9 cellular contexts compared by ENCODE assay signal in the genomic region with DNA sequence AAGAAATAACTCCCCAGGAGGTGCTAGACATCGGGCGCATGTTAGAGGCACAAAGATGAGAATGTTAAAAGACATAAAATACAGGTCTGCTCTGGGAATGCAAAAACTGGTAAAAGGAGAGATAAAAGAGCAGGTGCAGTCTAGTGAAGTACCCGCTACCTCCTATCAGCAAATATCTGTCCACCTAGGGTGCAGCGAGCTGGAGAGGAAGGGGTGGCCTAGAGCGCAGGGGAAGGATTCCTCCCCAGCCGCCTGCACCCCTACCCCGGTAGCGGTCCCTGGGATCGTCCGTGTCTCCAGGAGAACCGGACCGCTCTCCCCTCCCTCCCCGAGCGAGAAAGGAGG. TPM values are rescaled to one million over a fixed set of nuclear protein-coding genes. Genes with fewer than 3 reads are reported as not detected.
DNase-seq lines count a peak whose midpoint lies in the region; ATAC-seq and TF ChIP-seq lines count a peak whose summit lies in the region.
"Had no signal": no experiment of that assay in that cellular context is flagged by ENCODE, and none has a peak within 500 bp of the region (broad histone marks: within the 10 kb centered on the region; RNA-seq: fewer than 3 reads in every experiment).

No MANE protein-coding gene starts in this region.

- no peak for ATAC-seq in GM23338
- ATAC-seq in natural killer cell treated with Interleukin-12 subunit alpha and Interleukin-12 subunit beta and Interleukin-15 and Interleukin-18, amount 100 ng/mL, for 72 hours = no peak
- ATAC-seq in GM21717 (IDR thresholded peaks at IDR 0.05; ENCODE audit: unreplicated experiment) = no peak

- H3K4me2 ChIP-seq in GM23338 = no peak overlapping the region

- H3K79me2 ChIP-seq in ACC112 (ENCODE audit: control insufficient read depth, insufficient read depth, low read length, unreplicated experiment) (no peaks in the 10 kb centered on the region), GM23338 (replicated peaks; ENCODE audit: insufficient read depth) (no peaks in the 10 kb centered on the region)

- no peak overlapping the region for H3K4me3 Mint-ChIP-seq in GM23338
- peak overlapping the region; percentile 60 for H3K4me3 Mint-ChIP-seq in natural killer cell treated with Interleukin-12 subunit alpha and Interleukin-12 subunit beta and Interleukin-15 and Interleukin-18, amount 100 ng/mL, for 72 hours

- peaks cover 30% of the 10 kb centered on the region for H3K36me3 Mint-ChIP-seq in GM23338 (ENCODE audit: low read depth)
- H3K36me3 Mint-ChIP-seq in natural killer cell treated with Interleukin-12 subunit alpha and Interleukin-12 subunit beta and Interleukin-15 and Interleukin-18, amount 100 ng/mL, for 72 hours = peaks cover 21% of the 10 kb centered on the region

- 0 out of 2 replicates have a peak, but pooled peaks cover 4% of the 10 kb centered on the region for H3K9me2 ChIP-seq in GM23338 (ENCODE audit: insufficient read depth)

- peaks cover 15% of the 10 kb centered on the region for H3K36me3 ChIP-seq in ACC112 (ENCODE audit: insufficient read depth, low read length)
- no peaks in the 10 kb centered on the region; the same call in 1 of the 2 replicates for H3K36me3 ChIP-seq in GM23338 (ENCODE audit: insufficient read depth)

- peaks cover 12% of the 10 kb centered on the region for H3K27me3 Mint-ChIP-seq in GM23338 (ENCODE audit: insufficient read depth, low read depth, poor library complexity)
- H3K27me3 Mint-ChIP-seq in natural killer cell treated with Interleukin-12 subunit alpha and Interleukin-12 subunit beta and Interleukin-15 and Interleukin-18, amount 100 ng/mL, for 72 hours = peaks cover 37 to 41% of the 10 kb centered on the region in 2 donors

- no peak overlapping the region for H3K27ac Mint-ChIP-seq in GM23338
- peak overlapping the region in 1 of 2 donors; percentile 31 for H3K27ac Mint-ChIP-seq in natural killer cell treated with Interleukin-12 subunit alpha and Interleukin-12 subunit beta and Interleukin-15 and Interleukin-18, amount 100 ng/mL, for 72 hours

- no peak for TF ChIP-seq CTCF in GM23338 (conservative IDR thresholded peaks at IDR 0.05; ENCODE audit: low read depth in 2 of 2)
- TF ChIP-seq CTCF in coronary artery (IDR thresholded peaks at IDR 0.05) = no peak

- no peak for DNase-seq in GM23338 (ENCODE audit: low spot score)
- DNase-seq in coronary artery (ENCODE audit: low spot score) = no peak
- DNase-seq in natural killer cell treated with Interleukin-12 subunit alpha and Interleukin-12 subunit beta and Interleukin-15 and Interleukin-18, amount 100 ng/mL, for 72 hours (ENCODE audit: low spot score) = no peak
- no peak for DNase-seq in T1000 (lab: John Stamatoyannopoulos, UW)
- no peak for DNase-seq in HK-2 (ENCODE audit: unreplicated experiment)
- no peak for DNase-seq in OCI-M1 (lab: John Stamatoyannopoulos, UW)

- H3K9me3 Mint-ChIP-seq in GM23338 = peaks cover 29% of the 10 kb centered on the region
- peaks cover 7% of the 10 kb centered on the region for H3K9me3 Mint-ChIP-seq in natural killer cell treated with Interleukin-12 subunit alpha and Interleukin-12 subunit beta and Interleukin-15 and Interleukin-18, amount 100 ng/mL, for 72 hours

- H4K20me1 ChIP-seq in GM23338 (replicated peaks; ENCODE audit: insufficient read depth) = no peaks in the 10 kb centered on the region

- H3K27ac ChIP-seq in ACC112 (ENCODE audit: low read depth, low read length) (no peak overlapping the region), GM23338 (ENCODE audit: low read depth) (no peak overlapping the region), coronary artery (peak overlapping the region; percentile 46 to 77)

- H3F3A ChIP-seq in GM23338 (replicated peaks; ENCODE audit: low read depth) = no peaks in the 10 kb centered on the region

- H3K4me1 ChIP-seq in ACC112 (ENCODE audit: control insufficient read depth, insufficient read depth, low read length, unreplicated experiment) = no peaks in the 10 kb centered on the region
- H3K4me1 ChIP-seq in GM23338 (ENCODE audit: insufficient read depth) = no peaks in the 10 kb centered on the region; the same call in 1 of the 2 replicates

- H3K4me3 ChIP-seq in ACC112 (ENCODE audit: low read depth, low read length) (peak overlapping the region; percentile 89), GM23338 (peak overlapping the region; percentile 13; the same call in 1 of the 2 replicates), coronary artery (peak overlapping the region; percentile 94)

- H3K27me3 ChIP-seq in ACC112 (ENCODE audit: insufficient read depth, low read length) = peaks cover 15% of the 10 kb centered on the region; the same call in 1 of the 2 replicates
- no peaks in the 10 kb centered on the region for H3K27me3 ChIP-seq in GM23338 (ENCODE audit: insufficient read depth)

- H2AFZ ChIP-seq in ACC112 (ENCODE audit: low read length, unreplicated experiment) = peak overlapping the region; percentile 91
- peak overlapping the region; percentile 69; the same call in 1 of the 2 replicates for H2AFZ ChIP-seq in GM23338

- peaks cover 4% of the 10 kb centered on the region; the same call in 1 of the 3 replicates for H3K4me1 Mint-ChIP-seq in GM23338
- H3K4me1 Mint-ChIP-seq in natural killer cell treated with Interleukin-12 subunit alpha and Interleukin-12 subunit beta and Interleukin-15 and Interleukin-18, amount 100 ng/mL, for 72 hours (ENCODE audit: low read depth in 2 of 2) = peaks cover 6 to 12% of the 10 kb centered on the region in 2 donors

TF ChIP-seq in GM23338, 12 proteins besides CTCF, POLR2A, EP300 and RAD21:
- TF ChIP-seq EZH2 (IDR thresholded peaks at IDR 0.05; ENCODE audit: low read depth, unreplicated experiment) (no peak), POLR2AphosphoS5 (IDR thresholded peaks at IDR 0.05; ENCODE audit: low read depth) (no peak), JUNB (IDR thresholded peaks at IDR 0.05; ENCODE audit: unreplicated experiment) (no peak), EZH2phosphoT487 (IDR thresholded peaks at IDR 0.05; ENCODE audit: unreplicated experiment) (no peak), ZNF114 (CRISPR knock-in tag; IDR thresholded peaks at IDR 0.05) (no peak)
- TF ChIP-seq, protein P1, sequence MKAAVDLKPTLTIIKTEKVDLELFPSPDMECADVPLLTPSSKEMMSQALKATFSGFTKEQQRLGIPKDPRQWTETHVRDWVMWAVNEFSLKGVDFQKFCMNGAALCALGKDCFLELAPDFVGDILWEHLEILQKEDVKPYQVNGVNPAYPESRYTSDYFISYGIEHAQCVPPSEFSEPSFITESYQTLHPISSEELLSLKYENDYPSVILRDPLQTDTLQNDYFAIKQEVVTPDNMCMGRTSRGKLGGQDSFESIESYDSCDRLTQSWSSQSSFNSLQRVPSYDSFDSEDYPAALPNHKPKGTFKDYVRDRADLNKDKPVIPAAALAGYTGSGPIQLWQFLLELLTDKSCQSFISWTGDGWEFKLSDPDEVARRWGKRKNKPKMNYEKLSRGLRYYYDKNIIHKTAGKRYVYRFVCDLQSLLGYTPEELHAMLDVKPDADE (IDR thresholded peaks at IDR 0.05) = no peak
- TF ChIP-seq, protein P2, sequence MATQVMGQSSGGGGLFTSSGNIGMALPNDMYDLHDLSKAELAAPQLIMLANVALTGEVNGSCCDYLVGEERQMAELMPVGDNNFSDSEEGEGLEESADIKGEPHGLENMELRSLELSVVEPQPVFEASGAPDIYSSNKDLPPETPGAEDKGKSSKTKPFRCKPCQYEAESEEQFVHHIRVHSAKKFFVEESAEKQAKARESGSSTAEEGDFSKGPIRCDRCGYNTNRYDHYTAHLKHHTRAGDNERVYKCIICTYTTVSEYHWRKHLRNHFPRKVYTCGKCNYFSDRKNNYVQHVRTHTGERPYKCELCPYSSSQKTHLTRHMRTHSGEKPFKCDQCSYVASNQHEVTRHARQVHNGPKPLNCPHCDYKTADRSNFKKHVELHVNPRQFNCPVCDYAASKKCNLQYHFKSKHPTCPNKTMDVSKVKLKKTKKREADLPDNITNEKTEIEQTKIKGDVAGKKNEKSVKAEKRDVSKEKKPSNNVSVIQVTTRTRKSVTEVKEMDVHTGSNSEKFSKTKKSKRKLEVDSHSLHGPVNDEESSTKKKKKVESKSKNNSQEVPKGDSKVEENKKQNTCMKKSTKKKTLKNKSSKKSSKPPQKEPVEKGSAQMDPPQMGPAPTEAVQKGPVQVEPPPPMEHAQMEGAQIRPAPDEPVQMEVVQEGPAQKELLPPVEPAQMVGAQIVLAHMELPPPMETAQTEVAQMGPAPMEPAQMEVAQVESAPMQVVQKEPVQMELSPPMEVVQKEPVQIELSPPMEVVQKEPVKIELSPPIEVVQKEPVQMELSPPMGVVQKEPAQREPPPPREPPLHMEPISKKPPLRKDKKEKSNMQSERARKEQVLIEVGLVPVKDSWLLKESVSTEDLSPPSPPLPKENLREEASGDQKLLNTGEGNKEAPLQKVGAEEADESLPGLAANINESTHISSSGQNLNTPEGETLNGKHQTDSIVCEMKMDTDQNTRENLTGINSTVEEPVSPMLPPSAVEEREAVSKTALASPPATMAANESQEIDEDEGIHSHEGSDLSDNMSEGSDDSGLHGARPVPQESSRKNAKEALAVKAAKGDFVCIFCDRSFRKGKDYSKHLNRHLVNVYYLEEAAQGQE (IDR thresholded peaks at IDR 0.05; ENCODE audit: unreplicated experiment) = no peak
TF ChIP-seq in GM23338: peak in this region for 0.

RNA-seq across cellular contexts. Expression of a gene that starts 0.2 kb away (rescaled TPM):
- 0.50 and 1.5 TPM in 2 replicates for total RNA-seq in GM23338 (2014; rRNA removed; shearing (Covaris generic))
- 0.84 and 1.4 TPM in 2 replicates for polyA plus RNA-seq in GM23338 (2016; fragmentation: Nextera tagmentation; extraction: Ambion mirVana)
- under 1 TPM; 0.36 to 0.42 TPM for total RNA-seq in natural killer cell treated with Interleukin-12 subunit alpha and Interleukin-12 subunit beta and Interleukin-15 and Interleukin-18, amount 100 ng/mL, for 72 hours

RNA-seq across cellular contexts. Expression of a gene that starts 30.0 kb away (rescaled TPM):
- total RNA-seq in GM23338 (2014; rRNA removed; shearing (Covaris generic)) = not detected in 2 replicates
- not detected in 2 replicates for polyA plus RNA-seq in GM23338 (2016; fragmentation: Nextera tagmentation; extraction: Ambion mirVana)
- total RNA-seq in natural killer cell treated with Interleukin-12 subunit alpha and Interleukin-12 subunit beta and Interleukin-15 and Interleukin-18, amount 100 ng/mL, for 72 hours = under 1 TPM in 1 of 2 donors, not detected in 1; 0.14 TPM
- total RNA-seq: sciatic nerve had no signal

Comparison
In these comparisons a context has a peak if more than half of its experiments do, and no peak if none do; other contexts are left out.
1. H3K27ac ChIP-seq: peak in coronary artery (2 of 2); none in ACC112 (single experiment) and GM23338 (single experiment).
2. H3K4me3 ChIP-seq: peak in every context shown above with its lines; median percentile 94 in coronary artery; 89 in ACC112; 13 in GM23338.